In the genomic region with DNA sequence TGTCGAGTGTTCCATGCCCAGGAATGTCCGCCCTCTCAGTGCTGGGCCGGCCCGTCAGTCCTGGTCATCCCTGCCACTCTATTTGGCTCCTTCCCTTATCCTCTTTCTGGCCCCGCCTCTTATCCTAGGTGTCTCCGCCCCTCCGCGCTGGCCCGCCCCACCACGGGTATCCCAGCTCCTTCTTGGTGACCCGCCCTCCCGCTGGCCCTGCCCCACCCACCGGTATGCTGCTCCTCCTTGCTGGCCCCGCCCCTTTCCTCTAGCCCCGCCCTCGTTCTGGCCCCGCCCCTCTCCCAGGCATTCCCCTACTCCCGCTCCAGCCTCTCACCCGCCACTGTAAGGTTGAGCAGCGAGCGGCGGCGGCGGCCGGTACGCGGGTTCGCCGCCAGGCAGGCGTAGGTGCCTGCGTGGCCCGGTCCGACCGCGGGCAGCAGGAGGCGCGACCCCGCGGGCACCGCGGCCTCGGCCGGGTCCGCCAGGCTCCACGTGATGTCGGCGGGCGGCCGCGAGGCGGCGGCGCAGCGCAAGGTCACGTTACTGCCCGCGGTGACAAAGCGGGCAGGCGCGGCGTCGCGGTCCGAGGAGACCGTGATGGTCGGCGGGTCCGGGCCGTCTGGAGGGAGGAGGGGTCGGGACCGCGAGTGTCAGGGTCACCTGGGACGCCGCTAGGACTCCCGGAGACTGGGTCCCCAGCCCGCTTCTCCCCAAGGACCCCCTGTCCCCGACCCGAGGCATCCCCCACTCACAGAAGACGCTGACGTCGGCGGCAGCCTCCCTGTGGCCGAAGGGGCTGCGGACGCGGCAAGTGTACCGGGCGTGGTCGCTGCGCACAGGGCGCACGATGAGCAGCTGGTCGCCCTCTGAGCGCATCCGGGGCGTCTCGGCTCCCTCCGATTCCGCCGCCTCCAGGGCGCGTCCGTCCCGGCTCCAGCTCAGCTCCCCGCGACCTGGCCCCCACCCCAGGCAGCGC, we compare ENCODE assay signal across 1 cellular context.
TF ChIP-seq lines count a peak whose summit lies in the region.

No MANE protein-coding gene starts in this region.

TF ChIP-seq in SK-N-SH, 30 proteins besides CTCF, POLR2A, EP300 and RAD21:
- TF ChIP-seq FOXM1 (IDR thresholded peaks at IDR 0.05; ENCODE audit: low read depth) (no peak), NRF1 (IDR thresholded peaks at IDR 0.05; ENCODE audit: low read depth, low read length) (peak; percentile 36; the same call in 1 of the 2 replicates), TAF1 (IDR thresholded peaks at IDR 0.05; ENCODE audit: borderline replicate concordance, low read depth, low read length) (peak; percentile 48; the same call in 1 of the 2 replicates), POLR2AphosphoS5 (IDR thresholded peaks at IDR 0.05; ENCODE audit: low read depth, low read length) (0 out of 2 replicates have a peak, but pooled peaks have one; percentile 31), MXI1 (IDR thresholded peaks at IDR 0.05; ENCODE audit: low read depth, low read length) (peak; percentile 81), GATA2 (CRISPR knock-in tag; IDR thresholded peaks at IDR 0.05) (no peak)
- TF ChIP-seq, protein P1, sequence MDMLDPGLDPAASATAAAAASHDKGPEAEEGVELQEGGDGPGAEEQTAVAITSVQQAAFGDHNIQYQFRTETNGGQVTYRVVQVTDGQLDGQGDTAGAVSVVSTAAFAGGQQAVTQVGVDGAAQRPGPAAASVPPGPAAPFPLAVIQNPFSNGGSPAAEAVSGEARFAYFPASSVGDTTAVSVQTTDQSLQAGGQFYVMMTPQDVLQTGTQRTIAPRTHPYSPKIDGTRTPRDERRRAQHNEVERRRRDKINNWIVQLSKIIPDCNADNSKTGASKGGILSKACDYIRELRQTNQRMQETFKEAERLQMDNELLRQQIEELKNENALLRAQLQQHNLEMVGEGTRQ (IDR thresholded peaks at IDR 0.05; ENCODE audit: borderline replicate concordance, low read depth, low read length) = peak; percentile 52; the same call in 1 of the 2 replicates
- TF ChIP-seq, protein P2, sequence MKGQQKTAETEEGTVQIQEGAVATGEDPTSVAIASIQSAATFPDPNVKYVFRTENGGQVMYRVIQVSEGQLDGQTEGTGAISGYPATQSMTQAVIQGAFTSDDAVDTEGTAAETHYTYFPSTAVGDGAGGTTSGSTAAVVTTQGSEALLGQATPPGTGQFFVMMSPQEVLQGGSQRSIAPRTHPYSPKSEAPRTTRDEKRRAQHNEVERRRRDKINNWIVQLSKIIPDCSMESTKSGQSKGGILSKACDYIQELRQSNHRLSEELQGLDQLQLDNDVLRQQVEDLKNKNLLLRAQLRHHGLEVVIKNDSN (IDR thresholded peaks at IDR 0.05; ENCODE audit: borderline replicate concordance, low read depth) = peak; percentile 77
- TF ChIP-seq, protein P3, sequence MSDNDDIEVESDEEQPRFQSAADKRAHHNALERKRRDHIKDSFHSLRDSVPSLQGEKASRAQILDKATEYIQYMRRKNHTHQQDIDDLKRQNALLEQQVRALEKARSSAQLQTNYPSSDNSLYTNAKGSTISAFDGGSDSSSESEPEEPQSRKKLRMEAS (IDR thresholded peaks at IDR 0.05; ENCODE audit: low read depth) = peak; percentile 68
- TF ChIP-seq, protein P4, sequence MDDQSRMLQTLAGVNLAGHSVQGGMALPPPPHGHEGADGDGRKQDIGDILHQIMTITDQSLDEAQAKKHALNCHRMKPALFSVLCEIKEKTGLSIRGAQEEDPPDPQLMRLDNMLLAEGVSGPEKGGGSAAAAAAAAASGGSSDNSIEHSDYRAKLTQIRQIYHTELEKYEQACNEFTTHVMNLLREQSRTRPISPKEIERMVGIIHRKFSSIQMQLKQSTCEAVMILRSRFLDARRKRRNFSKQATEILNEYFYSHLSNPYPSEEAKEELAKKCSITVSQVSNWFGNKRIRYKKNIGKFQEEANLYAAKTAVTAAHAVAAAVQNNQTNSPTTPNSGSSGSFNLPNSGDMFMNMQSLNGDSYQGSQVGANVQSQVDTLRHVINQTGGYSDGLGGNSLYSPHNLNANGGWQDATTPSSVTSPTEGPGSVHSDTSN (IDR thresholded peaks at IDR 0.05) = peak; percentile 71
